8 cellular contexts compared by ENCODE assay signal in genomic region chr12:112381898-112382796, GRCh38. TPM values are rescaled to one million over a fixed set of nuclear protein-coding genes. Genes with fewer than 3 reads are reported as not detected.
DNase-seq lines count a peak whose midpoint lies in the region; ATAC-seq and TF ChIP-seq lines count a peak whose summit lies in the region.

Gene HECTD4 (minus strand): TSS chr12:112382431. CDS start chr12:112382128, 303 bp downstream.

- H3K4me3 Mint-ChIP-seq in activated CD4-positive, alpha-beta T cell treated with anti-CD3 and anti-CD28 coated beads, Interleukin-2, amount 10 ng/mL, durations not matched to agents 7 days and 5 days, result peak within 1 kb of the TSS; percentile 93

- TF ChIP-seq CTCF in BJ (IDR thresholded peaks at IDR 0.05; ENCODE audit: insufficient read depth, low read depth, low read length), result no peak

- H3K27me3 ChIP-seq in BJ (ENCODE audit: control insufficient read depth, insufficient read depth, low read length), result no peaks in the 10 kb centered on the region

- DNase-seq in BJ (ENCODE audit: low read depth), result no peak
- DNase-seq in NCI-H69 (lab: John Stamatoyannopoulos, UW), result peak; percentile 97
- DNase-seq in activated CD4-positive, alpha-beta T cell treated with anti-CD3 and anti-CD28 coated beads, Interleukin-2, amount 10 ng/mL, durations not matched to agents 7 days and 5 days, result peak; percentile 95
- peak; percentile 29 for DNase-seq in cortex of kidney (lab: John Stamatoyannopoulos, UW)
- DNase-seq in left lobe of liver (ENCODE audit: low spot score), result peak; percentile 97
- peak; percentile 97 to 98 for DNase-seq in stimulated activated CD4-positive, alpha-beta T cell treated with anti-CD3 and anti-CD28 coated beads, Interleukin-2, amount 100 ng/mL, for 24 hours

- H3K36me3 ChIP-seq in BJ (ENCODE audit: control insufficient read depth, insufficient read depth, low read length), result no peaks in the 10 kb centered on the region

- no peaks in the 10 kb centered on the region for H3K27me3 Mint-ChIP-seq in activated CD4-positive, alpha-beta T cell treated with anti-CD3 and anti-CD28 coated beads, Interleukin-2, amount 10 ng/mL, durations not matched to agents 7 days and 5 days

- peaks cover 32% of the 10 kb centered on the region for H3K4me1 Mint-ChIP-seq in activated CD4-positive, alpha-beta T cell treated with anti-CD3 and anti-CD28 coated beads, Interleukin-2, amount 10 ng/mL, durations not matched to agents 7 days and 5 days

- peak within 1 kb of the TSS; percentile 50 for H3K4me3 ChIP-seq in BJ (ENCODE audit: low read depth, low read length)

- POLR2A ChIA-PET in BJ (lab: Charles Lee), result no interaction called here
- POLR2A ChIA-PET in activated CD4-positive, alpha-beta T cell treated with anti-CD3 and anti-CD28 coated beads, Interleukin-2, amount 10 ng/mL, durations not matched to agents 7 days and 5 days (lab: Charles Lee), result no interaction called here

- CTCF ChIA-PET in BJ (lab: Yijun Ruan, JAX), result no interaction called here
- CTCF ChIA-PET in activated CD4-positive, alpha-beta T cell treated with anti-CD3 and anti-CD28 coated beads, Interleukin-2, amount 10 ng/mL, durations not matched to agents 7 days and 5 days (lab: Charles Lee), result no interaction called here

- H3K36me3 Mint-ChIP-seq in activated CD4-positive, alpha-beta T cell treated with anti-CD3 and anti-CD28 coated beads, Interleukin-2, amount 10 ng/mL, durations not matched to agents 7 days and 5 days (ENCODE audit: low read depth), result peaks cover 4% of the 10 kb centered on the region

- no peaks in the 10 kb centered on the region for H3K9me3 Mint-ChIP-seq in activated CD4-positive, alpha-beta T cell treated with anti-CD3 and anti-CD28 coated beads, Interleukin-2, amount 10 ng/mL, durations not matched to agents 7 days and 5 days

- ATAC-seq in GM19324 (IDR thresholded peaks at IDR 0.05; ENCODE audit: low FRiP score, unreplicated experiment) (peak; percentile 90), HG03460 (IDR thresholded peaks at IDR 0.05; ENCODE audit: unreplicated experiment) (peak; percentile 91), left lobe of liver (peak; percentile 98)

- peak within 1 kb of the TSS; percentile 93 for H3K27ac Mint-ChIP-seq in activated CD4-positive, alpha-beta T cell treated with anti-CD3 and anti-CD28 coated beads, Interleukin-2, amount 10 ng/mL, durations not matched to agents 7 days and 5 days

RNA-seq across cellular contexts. Expression of gene HECTD4, which starts in this region (rescaled TPM):
- polyA plus RNA-seq in BJ (2011; rRNA removed), result 5.5 and 7.3 TPM in 2 replicates
- 20.2 and 24.9 TPM in 2 replicates for polyA minus RNA-seq in BJ (2011; rRNA and poly(A)+ RNA removed)
- 10 to 100 TPM; 43.2 to 44.7 TPM for total RNA-seq in activated CD4-positive, alpha-beta T cell treated with anti-CD3 and anti-CD28 coated beads, Interleukin-2, amount 10 ng/mL, durations not matched to agents 7 days and 5 days
- 34.8 TPM for total RNA-seq in left lobe of liver
